Comparison of ENCODE assay signal across 13 cellular contexts in genomic region chr1:149925751-149926150, GRCh38. TPM values are rescaled to one million over a fixed set of nuclear protein-coding genes. Genes with fewer than 3 reads are reported as not detected.
DNase-seq lines count a peak whose midpoint lies in the region; ATAC-seq and TF ChIP-seq lines count a peak whose summit lies in the region.
"Had no signal": no experiment of that assay in that cellular context is flagged by ENCODE, and none has a peak within 500 bp of the region (broad histone marks: within the 10 kb centered on the region; RNA-seq: fewer than 3 reads in every experiment).

No MANE protein-coding gene starts in this region.

- peaks cover 49% of the 10 kb centered on the region for H3K4me1 Mint-ChIP-seq in activated CD8-positive, alpha-beta memory T cell treated with anti-CD3 and anti-CD28 coated beads, Interleukin-2, amount 10 ng/mL, durations not matched to agents 7 days and 5 days
- H3K4me1 Mint-ChIP-seq in effector memory CD8-positive, alpha-beta T cell (ENCODE audit: low read depth in 2 of 2), result peaks cover 36 to 39% of the 10 kb centered on the region in 2 donors

- H3K27me3 ChIP-seq in psoas muscle (ENCODE audit: insufficient read depth in 3 of 3, low read length in 2 of 3) (no peaks in the 10 kb centered on the region), BE2C (no peaks in the 10 kb centered on the region)
- H3K27me3 ChIP-seq: suprapubic skin had no signal

- H3K36me3 ChIP-seq in OCI-LY7 (ENCODE audit: insufficient read depth, low read length) (peaks cover 56% of the 10 kb centered on the region), psoas muscle (ENCODE audit: insufficient read depth in 1 of 2, low read depth in 1 of 2) (peaks cover 0 to 54% of the 10 kb centered on the region in 2 donors), BE2C (peaks cover 44% of the 10 kb centered on the region)

- no peak overlapping the region for H2AFZ ChIP-seq in OCI-LY7 (ENCODE audit: low read length)
- H2AFZ ChIP-seq: parathyroid adenoma had no signal

- peak overlapping the region; percentile 76 for H3K4me2 ChIP-seq in OCI-LY7 (ENCODE audit: low read length)

- H3K79me2 ChIP-seq in OCI-LY7 (ENCODE audit: insufficient read depth, low read depth, low read length), result peaks cover 24% of the 10 kb centered on the region

- 76 to 100% (median 90%) methylated on average over 1 to 2 of the region's 2 CpGs for WGBS in psoas muscle, 3 donors

- H3K9me2 ChIP-seq in OCI-LY7 (ENCODE audit: insufficient read depth, low read length), result no peaks in the 10 kb centered on the region

- no TSS peak for BruUV-seq in OCI-LY7 (replicated peaks; lab: Mats Ljungman, UMichigan)

- POLR2A ChIA-PET in OCI-LY7 (lab: Charles Lee), result no interaction called here

- no peak for ATAC-seq in activated CD8-positive, alpha-beta memory T cell treated with anti-CD3 and anti-CD28 coated beads, Interleukin-2, amount 10 ng/mL, durations not matched to agents 7 days and 5 days
- ATAC-seq in effector memory CD8-positive, alpha-beta T cell (replicated peaks), result no peak
- no peak for ATAC-seq in psoas muscle
- no peak for ATAC-seq in GM21367 (IDR thresholded peaks at IDR 0.05; ENCODE audit: unreplicated experiment)
- ATAC-seq: left colon had no signal

- intact Hi-C loops in OCI-LY7 (cut with micrococcal nuclease; ENCODE audit: unreplicated experiment), result loop anchor here (2.0 kb wide), 1 partner anchor 37 kb away; no protein-coding TSS in a partner anchor
- intact Hi-C loops in psoas muscle (cut with DNase I), result loop anchor here (2.0 to 5.0 kb wide), 2 partner anchors 33 to 35 kb away; no protein-coding TSS in a partner anchor

- H3K27me3 Mint-ChIP-seq in activated CD8-positive, alpha-beta memory T cell treated with anti-CD3 and anti-CD28 coated beads, Interleukin-2, amount 10 ng/mL, durations not matched to agents 7 days and 5 days, result no peaks in the 10 kb centered on the region
- H3K27me3 Mint-ChIP-seq in effector memory CD8-positive, alpha-beta T cell, result peaks cover 4 to 6% of the 10 kb centered on the region in 2 donors

- no peak for DNase-seq in activated CD8-positive, alpha-beta memory T cell treated with anti-CD3 and anti-CD28 coated beads, Interleukin-2, amount 10 ng/mL, durations not matched to agents 7 days and 5 days
- DNase-seq in activated CD8-positive, alpha-beta memory T cell treated with anti-CD3 and anti-CD28 coated beads, Interleukin-2, amount 50 U/mL, for 48 hours, result no peak
- no peak for DNase-seq in OCI-LY7 (ENCODE audit: low spot score)
- DNase-seq in effector memory CD8-positive, alpha-beta T cell, result no peak
- DNase-seq in psoas muscle, result no peak
- DNase-seq in BE2C, result no peak
- no peak for DNase-seq in DMS79 treated with DMSO at 0.1 percent for 48 hours (lab: John Stamatoyannopoulos, UW)
- DNase-seq: activated effector memory CD4-positive, alpha-beta T cell treated with Interleukin-2 at 50 U/mL for 16 hours; left colon; NCI-H2107 had no signal

- peak overlapping the region; percentile 50 for H3K27ac Mint-ChIP-seq in activated CD8-positive, alpha-beta memory T cell treated with anti-CD3 and anti-CD28 coated beads, Interleukin-2, amount 10 ng/mL, durations not matched to agents 7 days and 5 days
- H3K27ac Mint-ChIP-seq in effector memory CD8-positive, alpha-beta T cell, result peak overlapping the region; percentile 7 to 19

- H3K4me3 Mint-ChIP-seq in activated CD8-positive, alpha-beta memory T cell treated with anti-CD3 and anti-CD28 coated beads, Interleukin-2, amount 10 ng/mL, durations not matched to agents 7 days and 5 days, result peak overlapping the region; percentile 63
- peak overlapping the region; percentile 89 to 95 for H3K4me3 Mint-ChIP-seq in effector memory CD8-positive, alpha-beta T cell

- H3K9me3 ChIP-seq in OCI-LY7 (ENCODE audit: low read length) (no peaks in the 10 kb centered on the region), psoas muscle (no peaks in the 10 kb centered on the region), BE2C (no peaks in the 10 kb centered on the region)
- H3K9me3 ChIP-seq: suprapubic skin had no signal

- no peak overlapping the region for H3K27ac ChIP-seq in OCI-LY7 (ENCODE audit: low read depth, low read length, poor library complexity, severe bottlenecking)
- H3K27ac ChIP-seq in psoas muscle, result no peak overlapping the region
- H3K27ac ChIP-seq: parathyroid adenoma, suprapubic skin had no signal

- peaks cover 6% of the 10 kb centered on the region; the same call in 1 of the 2 replicates for H4K20me1 ChIP-seq in OCI-LY7 (ENCODE audit: insufficient read depth, low read length)

- TF ChIP-seq CTCF in OCI-LY7 (conservative IDR thresholded peaks at IDR 0.05; ENCODE audit: low read length), result no peak
- no peak for TF ChIP-seq CTCF in psoas muscle (IDR thresholded peaks at IDR 0.05)
- no peak for TF ChIP-seq CTCF in BE2C (IDR thresholded peaks at IDR 0.05; ENCODE audit: low read depth, low read length)

- H3K9me3 Mint-ChIP-seq in activated CD8-positive, alpha-beta memory T cell treated with anti-CD3 and anti-CD28 coated beads, Interleukin-2, amount 10 ng/mL, durations not matched to agents 7 days and 5 days (ENCODE audit: low read depth), result no peaks in the 10 kb centered on the region
- H3K9me3 Mint-ChIP-seq in effector memory CD8-positive, alpha-beta T cell, result no peaks in the 10 kb centered on the region

- H3K4me3 ChIP-seq in OCI-LY7 (ENCODE audit: low read depth, low read length, poor library complexity, severe bottlenecking) (peak overlapping the region; percentile 81), psoas muscle (peak overlapping the region; percentile 100), BE2C (ENCODE audit: low read depth, low read length) (no peak overlapping the region)

- H3K4me1 ChIP-seq in OCI-LY7 (ENCODE audit: insufficient read depth, low read length, poor library complexity, severe bottlenecking) (peaks cover 37% of the 10 kb centered on the region), psoas muscle (peaks cover 27% of the 10 kb centered on the region), BE2C (peaks cover 3% of the 10 kb centered on the region; the same call in 1 of the 2 replicates)

- H3K36me3 Mint-ChIP-seq in activated CD8-positive, alpha-beta memory T cell treated with anti-CD3 and anti-CD28 coated beads, Interleukin-2, amount 10 ng/mL, durations not matched to agents 7 days and 5 days, result peaks cover 49% of the 10 kb centered on the region
- H3K36me3 Mint-ChIP-seq in effector memory CD8-positive, alpha-beta T cell (ENCODE audit: insufficient read depth), result peaks cover 57% of the 10 kb centered on the region

- CTCF ChIA-PET in activated CD8-positive, alpha-beta memory T cell treated with anti-CD3 and anti-CD28 coated beads, Interleukin-2, amount 10 ng/mL, durations not matched to agents 7 days and 5 days (lab: Charles Lee), result no interaction called here
- CTCF ChIA-PET in OCI-LY7 (lab: Charles Lee; ENCODE audit: unreplicated experiment), result no interaction called here

RNA-seq across cellular contexts. Expression of gene SF3B4, which starts 1.9 kb away (rescaled TPM):
- 100 to 1,000 TPM in 1 of 2 experiments, 10 to 100 TPM in 1; 79.4 to 109 TPM for total RNA-seq in activated CD8-positive, alpha-beta memory T cell treated with anti-CD3 and anti-CD28 coated beads, Interleukin-2, amount 10 ng/mL, durations not matched to agents 7 days and 5 days
- total RNA-seq in OCI-LY7 (2014; rRNA removed; shearing (Covaris generic)), result 16.7 and 18.0 TPM in 2 replicates
- total RNA-seq in OCI-LY7 (2022), result 64.6 and 70.4 TPM in 2 replicates
- 10 to 100 TPM; 13.0 to 26.9 (median 21.9) TPM for total RNA-seq in psoas muscle
- polyA plus RNA-seq in psoas muscle, result 10 to 100 TPM; 13.9 to 28.9 (median 16.7) TPM
- 197 TPM for polyA plus RNA-seq in BE2C (2012; ENCODE audit: insufficient read depth, insufficient read length, low read depth)

RNA-seq across cellular contexts. Expression of gene SV2A, which starts 8.1 kb away (rescaled TPM):
- total RNA-seq in activated CD8-positive, alpha-beta memory T cell treated with anti-CD3 and anti-CD28 coated beads, Interleukin-2, amount 10 ng/mL, durations not matched to agents 7 days and 5 days, result 10 to 100 TPM; 15.8 to 17.1 TPM
- total RNA-seq in OCI-LY7 (2014; rRNA removed; shearing (Covaris generic)), result 1.0 and 1.3 TPM in 2 replicates
- 1.2 and 1.9 TPM in 2 replicates for total RNA-seq in OCI-LY7 (2022)
- under 1 TPM; 0.13 to 0.48 (median 0.25) TPM for total RNA-seq in psoas muscle
- under 1 TPM; 0.14 to 0.19 (median 0.14) TPM for polyA plus RNA-seq in psoas muscle
- 100 TPM for polyA plus RNA-seq in BE2C (2012; ENCODE audit: insufficient read depth, insufficient read length, low read depth)

RNA-seq across cellular contexts. Expression of gene MTMR11, which starts 10.9 kb away (rescaled TPM):
- 1 to 10 TPM; 2.0 to 2.9 TPM for total RNA-seq in activated CD8-positive, alpha-beta memory T cell treated with anti-CD3 and anti-CD28 coated beads, Interleukin-2, amount 10 ng/mL, durations not matched to agents 7 days and 5 days
- 0.08 and 0.09 TPM in 2 replicates for total RNA-seq in OCI-LY7 (2014; rRNA removed; shearing (Covaris generic))
- 0.24 TPM in 1 of 2 replicates, not detected in the other for total RNA-seq in OCI-LY7 (2022)
- total RNA-seq in psoas muscle, result 1 to 10 TPM; 1.0 to 3.0 (median 1.8) TPM
- 1 to 10 TPM in 1 of 3 donors, under 1 TPM in 2; 0.78 to 1.7 (median 0.80) TPM for polyA plus RNA-seq in psoas muscle
- polyA plus RNA-seq in BE2C (2012; ENCODE audit: insufficient read depth, insufficient read length, low read depth), result 4.4 TPM

RNA-seq across cellular contexts. Expression of gene BOLA1, which starts 26.4 kb away (rescaled TPM):
- total RNA-seq in activated CD8-positive, alpha-beta memory T cell treated with anti-CD3 and anti-CD28 coated beads, Interleukin-2, amount 10 ng/mL, durations not matched to agents 7 days and 5 days, result 10 to 100 TPM; 24.4 to 28.6 TPM
- 9.4 and 9.6 TPM in 2 replicates for total RNA-seq in OCI-LY7 (2014; rRNA removed; shearing (Covaris generic))
- total RNA-seq in OCI-LY7 (2022) (9.4 and 10.2 TPM in 2 replicates), psoas muscle (10 to 100 TPM; 13.9 to 18.1 (median 15.8) TPM)
- polyA plus RNA-seq in psoas muscle, result 10 to 100 TPM; 24.0 to 45.3 (median 32.1) TPM
- 38.1 TPM for polyA plus RNA-seq in BE2C (2012; ENCODE audit: insufficient read depth, insufficient read length, low read depth)

Comparison
In these comparisons a context has a peak if more than half of its experiments do, and no peak if none do; other contexts are left out.
1. RNA of gene SV2A, which starts 8.1 kb away (total RNA-seq): 15.8 to 17.1 TPM in activated CD8-positive, alpha-beta memory T cell treated with anti-CD3 and anti-CD28 coated beads, Interleukin-2, amount 10 ng/mL, durations not matched to agents 7 days and 5 days; 1.0 to 1.9 TPM in OCI-LY7 and 0.13 to 0.48 TPM in psoas muscle; every median in the first group is over 4 times any median in the second.